8 cellular contexts compared by ENCODE assay signal in the genomic region with DNA sequence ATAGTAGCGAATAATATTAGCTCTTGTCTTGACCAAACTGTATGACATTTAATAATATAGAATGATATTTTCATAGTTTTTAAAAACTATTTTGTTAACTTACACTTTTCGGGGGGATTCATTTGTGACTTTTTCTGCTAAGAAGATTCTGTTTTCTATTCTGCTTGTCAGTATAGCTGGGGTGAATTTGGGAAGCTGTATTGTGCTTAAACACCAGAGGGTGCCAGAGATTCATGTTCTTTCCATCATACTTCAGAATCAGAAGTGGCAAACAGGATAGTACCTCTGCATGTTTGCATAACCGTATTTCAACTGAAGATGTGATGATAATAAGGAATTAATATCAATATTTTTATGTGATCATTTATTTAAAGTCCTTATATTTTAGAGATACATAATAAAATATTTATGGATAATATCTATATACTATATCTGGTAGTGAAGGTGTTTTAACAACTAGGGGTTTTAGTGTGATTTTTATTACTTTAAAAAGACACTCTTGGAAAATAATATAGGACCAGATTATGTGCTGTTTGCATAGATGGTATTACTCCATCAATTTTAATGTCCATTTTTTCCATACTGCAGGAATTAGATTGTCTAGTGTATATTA.
A peak's percentile ranks its signal among the peaks of the same experiment; 100 is the strongest.
DNase-seq lines count a peak whose midpoint lies in the region; ATAC-seq, FAIRE-seq and TF ChIP-seq lines count a peak whose summit lies in the region.

No MANE protein-coding gene starts in this region.

- TF ChIP-seq POLR2A in body of pancreas (IDR thresholded peaks at IDR 0.05), result no peak

- H3K9me3 ChIP-seq in body of pancreas, result no peaks in the 10 kb centered on the region

- intact Hi-C loops in body of pancreas (cut with DNase I), result no loop called here

- 43 to 45% methylated on average over 3 of the region's 3 CpGs for WGBS in body of pancreas, 2 donors

- FAIRE-seq in urothelium cell line (lab: Jason Lieb, UNC), result no peak

- ATAC-seq in HG03175 (IDR thresholded peaks at IDR 0.05; ENCODE audit: unreplicated experiment) (peak; percentile 65), body of pancreas (no peak)

- H3K4me1 ChIP-seq in body of pancreas, result no peaks in the 10 kb centered on the region

- H3K27me3 ChIP-seq in body of pancreas, result no peaks in the 10 kb centered on the region
- no peaks in the 10 kb centered on the region for H3K27me3 ChIP-seq in kidney epithelial cell (ENCODE audit: control insufficient read depth, insufficient read depth, low read length)

- peak; percentile 52 for DNase-seq in AG08395 (ENCODE audit: low spot score)
- DNase-seq in NCI-H2227 treated with DMSO at 0.1 percent for 48 hours (lab: John Stamatoyannopoulos, UW), result peak; percentile 72
- peak in 3 of 4 donors; percentile 11 to 28 (median 15) for DNase-seq in body of pancreas
- no peak for DNase-seq in kidney epithelial cell (ENCODE audit: low read depth)
- peak; percentile 3 for DNase-seq in urothelium cell line (ENCODE audit: low spot score)
- DNase-seq in stimulated activated CD8-positive, alpha-beta memory T cell treated with anti-CD3 and anti-CD28 coated beads, Interleukin-4, amount 100 ng/mL, for 48 hours, result no peak

- no peak overlapping the region for H3K4me3 ChIP-seq in body of pancreas
- no peak overlapping the region for H3K4me3 ChIP-seq in kidney epithelial cell (ENCODE audit: low read depth, low read length)

- H3K27ac ChIP-seq in body of pancreas, result no peak overlapping the region

- peak; percentile 63 for TF ChIP-seq CTCF in GM12872 (IDR thresholded peaks at IDR 0.05; ENCODE audit: insufficient read depth, low read depth, low read length)
- peak in 6 of 7 experiments; percentile 34 to 55 (median 50) for TF ChIP-seq CTCF in body of pancreas (IDR thresholded peaks at IDR 0.05)
- peak; percentile 76 for TF ChIP-seq CTCF in kidney epithelial cell (IDR thresholded peaks at IDR 0.05; ENCODE audit: insufficient read depth, low read length, poor library complexity, severe bottlenecking)

- H3K36me3 ChIP-seq in body of pancreas (replicated peaks in 1 of 2; ENCODE audit: insufficient read depth in 1 of 2, low read depth in 2 of 2), result no peaks in the 10 kb centered on the region
- H3K36me3 ChIP-seq in kidney epithelial cell (ENCODE audit: control insufficient read depth, insufficient read depth, low read length), result no peaks in the 10 kb centered on the region

Comparison
In these comparisons a context has a peak if more than half of its experiments do, and no peak if none do; other contexts are left out.
1. DNase-seq: peak in AG08395 (single experiment), NCI-H2227 treated with DMSO at 0.1 percent for 48 hours (single experiment), body of pancreas (3 of 4) and urothelium cell line (single experiment); none in kidney epithelial cell (single experiment) and stimulated activated CD8-positive, alpha-beta memory T cell treated with anti-CD3 and anti-CD28 coated beads, Interleukin-4, amount 100 ng/mL, for 48 hours (single experiment).
2. Peak in every context shown above with its lines, with median percentiles within 50 percentile points of each other: CTCF ChIP-seq.